ENCODE assay signal across 1 cellular context in genomic region chr9:95736370-95736769, GRCh38.
TF ChIP-seq lines count a peak whose summit lies in the region.

No MANE protein-coding gene starts in this region.

TF ChIP-seq in WTC11, 78 proteins besides CTCF, POLR2A, EP300 and RAD21 (continued from another document):
- TF ChIP-seq, protein P1, sequence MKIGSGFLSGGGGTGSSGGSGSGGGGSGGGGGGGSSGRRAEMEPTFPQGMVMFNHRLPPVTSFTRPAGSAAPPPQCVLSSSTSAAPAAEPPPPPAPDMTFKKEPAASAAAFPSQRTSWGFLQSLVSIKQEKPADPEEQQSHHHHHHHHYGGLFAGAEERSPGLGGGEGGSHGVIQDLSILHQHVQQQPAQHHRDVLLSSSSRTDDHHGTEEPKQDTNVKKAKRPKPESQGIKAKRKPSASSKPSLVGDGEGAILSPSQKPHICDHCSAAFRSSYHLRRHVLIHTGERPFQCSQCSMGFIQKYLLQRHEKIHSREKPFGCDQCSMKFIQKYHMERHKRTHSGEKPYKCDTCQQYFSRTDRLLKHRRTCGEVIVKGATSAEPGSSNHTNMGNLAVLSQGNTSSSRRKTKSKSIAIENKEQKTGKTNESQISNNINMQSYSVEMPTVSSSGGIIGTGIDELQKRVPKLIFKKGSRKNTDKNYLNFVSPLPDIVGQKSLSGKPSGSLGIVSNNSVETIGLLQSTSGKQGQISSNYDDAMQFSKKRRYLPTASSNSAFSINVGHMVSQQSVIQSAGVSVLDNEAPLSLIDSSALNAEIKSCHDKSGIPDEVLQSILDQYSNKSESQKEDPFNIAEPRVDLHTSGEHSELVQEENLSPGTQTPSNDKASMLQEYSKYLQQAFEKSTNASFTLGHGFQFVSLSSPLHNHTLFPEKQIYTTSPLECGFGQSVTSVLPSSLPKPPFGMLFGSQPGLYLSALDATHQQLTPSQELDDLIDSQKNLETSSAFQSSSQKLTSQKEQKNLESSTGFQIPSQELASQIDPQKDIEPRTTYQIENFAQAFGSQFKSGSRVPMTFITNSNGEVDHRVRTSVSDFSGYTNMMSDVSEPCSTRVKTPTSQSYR (CRISPR knock-in tag; IDR thresholded peaks at IDR 0.05): no peak
- TF ChIP-seq, protein P2, sequence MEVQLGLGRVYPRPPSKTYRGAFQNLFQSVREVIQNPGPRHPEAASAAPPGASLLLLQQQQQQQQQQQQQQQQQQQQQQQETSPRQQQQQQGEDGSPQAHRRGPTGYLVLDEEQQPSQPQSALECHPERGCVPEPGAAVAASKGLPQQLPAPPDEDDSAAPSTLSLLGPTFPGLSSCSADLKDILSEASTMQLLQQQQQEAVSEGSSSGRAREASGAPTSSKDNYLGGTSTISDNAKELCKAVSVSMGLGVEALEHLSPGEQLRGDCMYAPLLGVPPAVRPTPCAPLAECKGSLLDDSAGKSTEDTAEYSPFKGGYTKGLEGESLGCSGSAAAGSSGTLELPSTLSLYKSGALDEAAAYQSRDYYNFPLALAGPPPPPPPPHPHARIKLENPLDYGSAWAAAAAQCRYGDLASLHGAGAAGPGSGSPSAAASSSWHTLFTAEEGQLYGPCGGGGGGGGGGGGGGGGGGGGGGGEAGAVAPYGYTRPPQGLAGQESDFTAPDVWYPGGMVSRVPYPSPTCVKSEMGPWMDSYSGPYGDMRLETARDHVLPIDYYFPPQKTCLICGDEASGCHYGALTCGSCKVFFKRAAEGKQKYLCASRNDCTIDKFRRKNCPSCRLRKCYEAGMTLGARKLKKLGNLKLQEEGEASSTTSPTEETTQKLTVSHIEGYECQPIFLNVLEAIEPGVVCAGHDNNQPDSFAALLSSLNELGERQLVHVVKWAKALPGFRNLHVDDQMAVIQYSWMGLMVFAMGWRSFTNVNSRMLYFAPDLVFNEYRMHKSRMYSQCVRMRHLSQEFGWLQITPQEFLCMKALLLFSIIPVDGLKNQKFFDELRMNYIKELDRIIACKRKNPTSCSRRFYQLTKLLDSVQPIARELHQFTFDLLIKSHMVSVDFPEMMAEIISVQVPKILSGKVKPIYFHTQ (CRISPR knock-in tag; IDR thresholded peaks at IDR 0.05): no peak
- no peak for TF ChIP-seq TP53 (CRISPR knock-in tag; IDR thresholded peaks at IDR 0.05)
- no peak for TF ChIP-seq GABPB1 (CRISPR knock-in tag; IDR thresholded peaks at IDR 0.05)
- no peak for TF ChIP-seq ZNF425 (CRISPR knock-in tag; conservative IDR thresholded peaks at IDR 0.05)
- TF ChIP-seq PRRX2 (CRISPR knock-in tag; IDR thresholded peaks at IDR 0.05): no peak
- TF ChIP-seq, protein P3, sequence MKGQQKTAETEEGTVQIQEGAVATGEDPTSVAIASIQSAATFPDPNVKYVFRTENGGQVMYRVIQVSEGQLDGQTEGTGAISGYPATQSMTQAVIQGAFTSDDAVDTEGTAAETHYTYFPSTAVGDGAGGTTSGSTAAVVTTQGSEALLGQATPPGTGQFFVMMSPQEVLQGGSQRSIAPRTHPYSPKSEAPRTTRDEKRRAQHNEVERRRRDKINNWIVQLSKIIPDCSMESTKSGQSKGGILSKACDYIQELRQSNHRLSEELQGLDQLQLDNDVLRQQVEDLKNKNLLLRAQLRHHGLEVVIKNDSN (CRISPR knock-in tag; IDR thresholded peaks at IDR 0.05): no peak
- TF ChIP-seq KAT7 (CRISPR knock-in tag; IDR thresholded peaks at IDR 0.05; ENCODE audit: borderline replicate concordance): no peak
- TF ChIP-seq, protein P4, sequence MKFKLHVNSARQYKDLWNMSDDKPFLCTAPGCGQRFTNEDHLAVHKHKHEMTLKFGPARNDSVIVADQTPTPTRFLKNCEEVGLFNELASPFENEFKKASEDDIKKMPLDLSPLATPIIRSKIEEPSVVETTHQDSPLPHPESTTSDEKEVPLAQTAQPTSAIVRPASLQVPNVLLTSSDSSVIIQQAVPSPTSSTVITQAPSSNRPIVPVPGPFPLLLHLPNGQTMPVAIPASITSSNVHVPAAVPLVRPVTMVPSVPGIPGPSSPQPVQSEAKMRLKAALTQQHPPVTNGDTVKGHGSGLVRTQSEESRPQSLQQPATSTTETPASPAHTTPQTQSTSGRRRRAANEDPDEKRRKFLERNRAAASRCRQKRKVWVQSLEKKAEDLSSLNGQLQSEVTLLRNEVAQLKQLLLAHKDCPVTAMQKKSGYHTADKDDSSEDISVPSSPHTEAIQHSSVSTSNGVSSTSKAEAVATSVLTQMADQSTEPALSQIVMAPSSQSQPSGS (CRISPR knock-in tag; IDR thresholded peaks at IDR 0.05; ENCODE audit: borderline replicate concordance, low read depth): no peak
- TF ChIP-seq CREM (CRISPR knock-in tag; IDR thresholded peaks at IDR 0.05): no peak
